In the genomic region with DNA sequence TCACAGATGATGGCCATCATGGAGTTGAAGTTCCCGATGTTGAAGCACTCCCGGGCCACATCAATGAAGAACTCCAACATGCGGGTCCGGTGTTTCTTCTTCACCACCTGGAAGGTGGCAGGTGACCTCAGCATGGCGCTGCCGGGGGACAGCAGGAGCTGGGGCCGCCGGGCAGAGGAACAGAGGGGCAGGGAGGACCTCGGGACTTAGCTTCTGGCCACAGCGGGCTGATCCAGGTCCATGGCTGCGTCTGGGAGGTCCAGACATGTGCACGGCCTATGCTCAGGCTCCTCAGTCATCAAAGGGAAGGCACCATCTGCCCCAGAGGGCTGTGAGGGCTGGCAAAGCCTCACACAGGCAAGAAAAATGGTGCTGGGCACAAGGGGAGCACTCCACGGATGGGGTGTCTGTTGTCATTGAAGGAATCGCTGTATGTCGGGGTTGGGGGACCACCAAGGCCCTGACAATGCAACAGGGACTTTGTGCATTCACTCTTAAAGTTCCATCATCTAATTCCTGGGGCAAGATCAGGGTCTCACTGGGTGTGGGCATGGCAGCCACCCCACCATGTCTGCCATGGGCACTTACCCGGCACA, we compare ENCODE assay signal across 22 cellular contexts.
"Had no signal": no experiment of that assay in that cellular context is flagged by ENCODE, and none has a peak within 500 bp of the region (broad histone marks: within the 10 kb centered on the region; RNA-seq: fewer than 3 reads in every experiment).

No MANE protein-coding gene starts in this region.

- H3K27me3 ChIP-seq: body of pancreas, neural progenitor cell, transverse colon had no signal

- H3K9me3 ChIP-seq: body of pancreas, gastrocnemius medialis, heart right ventricle, SK-N-SH, transverse colon had no signal

- ATAC-seq: activated CD4-positive, CD25-positive, alpha-beta regulatory T cell treated with anti-CD3 and anti-CD28 coated beads, Interleukin-2, amount 50 U/mL, for 24 hours; activated naive CD4-positive, alpha-beta T cell treated with anti-CD3 and anti-CD28 coated beads, Interleukin-2, amount 50 U/mL, for 72 hours; activated T-cell treated with anti-CD3 and anti-CD28 coated beads, Interleukin-2, amount 50 U/mL, for 72 hours; body of pancreas; gastrocnemius medialis; heart right ventricle; T-cell had no signal

- H3K36me3 ChIP-seq: gastrocnemius medialis, heart right ventricle, neural progenitor cell, transverse colon had no signal

- DNase-seq: activated CD4-positive, alpha-beta T cell treated with anti-CD3 and anti-CD28 coated beads, Interleukin-2, amount 50 U/mL, for 4 hours; activated gamma-delta T cell; activated T-cell treated with anti-CD3 and anti-CD28 coated beads, Interleukin-2, amount 50 U/mL, for 72 hours; amygdala; body of pancreas; cortex of kidney; effector CD8-positive, alpha-beta T cell; midbrain; naive B cell; stimulated activated CD4-positive, alpha-beta T cell treated with anti-CD3 and anti-CD28 coated beads, Interleukin-15, amount 100 ng/mL, for 24 hours; stimulated activated CD4-positive, alpha-beta T cell treated with anti-CD3 and anti-CD28 coated beads, Interleukin-4, amount 100 ng/mL, for 1 hour; stimulated activated naive CD4-positive, alpha-beta T cell; T-helper 9 cell; transverse colon had no signal

- H3K4me3 ChIP-seq: body of pancreas, gastrocnemius medialis, heart right ventricle, neural progenitor cell, transverse colon had no signal

- H3K4me1 ChIP-seq: gastrocnemius medialis, neural progenitor cell, parathyroid adenoma had no signal

- H3K27ac ChIP-seq: body of pancreas, gastrocnemius medialis, heart right ventricle, neural progenitor cell, parathyroid adenoma, transverse colon had no signal
